Comparison of ENCODE assay signal across 21 cellular contexts in genomic region chr14:22583994-22584393, GRCh38. TPM values are rescaled to one million over a fixed set of nuclear protein-coding genes. Genes with fewer than 3 reads are reported as not detected.
DNase-seq lines count a peak whose midpoint lies in the region; ATAC-seq, FAIRE-seq and TF ChIP-seq lines count a peak whose summit lies in the region.
"Had no signal": no experiment of that assay in that cellular context is flagged by ENCODE, and none has a peak within 500 bp of the region (broad histone marks: within the 10 kb centered on the region; RNA-seq: fewer than 3 reads in every experiment).

No MANE protein-coding gene starts in this region.

- H3K27me3 ChIP-seq in neural progenitor cell, result no peaks in the 10 kb centered on the region
- H3K27me3 ChIP-seq: ascending aorta, foreskin keratinocyte had no signal

- peak overlapping the region; percentile 16 for H3K9ac ChIP-seq in neural progenitor cell

- no peaks in the 10 kb centered on the region for H3K36me3 ChIP-seq in neural progenitor cell

- peak; percentile 24 for FAIRE-seq in GM18507 (lab: Jason Lieb, UNC)
- FAIRE-seq: colon had no signal

- H3K27ac ChIP-seq in neural progenitor cell, result no peak overlapping the region
- H3K27ac ChIP-seq: foreskin keratinocyte had no signal

- H3K4me1 Mint-ChIP-seq in activated CD4-positive, alpha-beta T cell treated with anti-CD3 and anti-CD28 coated beads, Interleukin-2, amount 10 ng/mL, durations not matched to agents 7 days and 5 days, result peaks cover 73% of the 10 kb centered on the region
- peaks cover 55% of the 10 kb centered on the region for H3K4me1 Mint-ChIP-seq in activated naive CD8-positive, alpha-beta T cell treated with anti-CD3 and anti-CD28 coated beads, Interleukin-2, amount 10 ng/mL, durations not matched to agents 7 days and 5 days
- peaks cover 31% of the 10 kb centered on the region for H3K4me1 Mint-ChIP-seq in neural progenitor cell

- H4K20me1 ChIP-seq in neural progenitor cell (ENCODE audit: low read depth), result peaks cover 25% of the 10 kb centered on the region

- H3K4me3 ChIP-seq in neural progenitor cell, result no peak overlapping the region
- H3K4me3 ChIP-seq: ascending aorta, GM23338 had no signal

- no peaks in the 10 kb centered on the region for H3K27me3 Mint-ChIP-seq in activated CD4-positive, alpha-beta T cell treated with anti-CD3 and anti-CD28 coated beads, Interleukin-2, amount 10 ng/mL, durations not matched to agents 7 days and 5 days
- H3K27me3 Mint-ChIP-seq in activated naive CD8-positive, alpha-beta T cell treated with anti-CD3 and anti-CD28 coated beads, Interleukin-2, amount 10 ng/mL, durations not matched to agents 7 days and 5 days, result no peaks in the 10 kb centered on the region
- no peaks in the 10 kb centered on the region for H3K27me3 Mint-ChIP-seq in neural progenitor cell (ENCODE audit: insufficient read depth, low read depth)

- peak overlapping the region; percentile 80 for H3K27ac Mint-ChIP-seq in activated CD4-positive, alpha-beta T cell treated with anti-CD3 and anti-CD28 coated beads, Interleukin-2, amount 10 ng/mL, durations not matched to agents 7 days and 5 days
- peak overlapping the region; percentile 5 for H3K27ac Mint-ChIP-seq in activated naive CD8-positive, alpha-beta T cell treated with anti-CD3 and anti-CD28 coated beads, Interleukin-2, amount 10 ng/mL, durations not matched to agents 7 days and 5 days
- no peak overlapping the region for H3K27ac Mint-ChIP-seq in neural progenitor cell
- H3K27ac Mint-ChIP-seq: GM23338 had no signal

- peaks cover 90% of the 10 kb centered on the region for H3K79me2 ChIP-seq in neural progenitor cell (ENCODE audit: low read depth)

- H3K4me2 ChIP-seq in neural progenitor cell, result no peak overlapping the region
- H3K4me2 ChIP-seq: GM23338 had no signal

- H3K9me3 ChIP-seq in neural progenitor cell (ENCODE audit: low read depth), result no peaks in the 10 kb centered on the region
- H3K9me3 ChIP-seq: ascending aorta had no signal

- H3K9me3 Mint-ChIP-seq in activated CD4-positive, alpha-beta T cell treated with anti-CD3 and anti-CD28 coated beads, Interleukin-2, amount 10 ng/mL, durations not matched to agents 7 days and 5 days, result no peaks in the 10 kb centered on the region
- no peaks in the 10 kb centered on the region for H3K9me3 Mint-ChIP-seq in activated naive CD8-positive, alpha-beta T cell treated with anti-CD3 and anti-CD28 coated beads, Interleukin-2, amount 10 ng/mL, durations not matched to agents 7 days and 5 days
- H3K9me3 Mint-ChIP-seq in neural progenitor cell, result no peaks in the 10 kb centered on the region
- H3K9me3 Mint-ChIP-seq: nephron progenitor cell, WTC11 had no signal

- H3K4me3 Mint-ChIP-seq in activated CD4-positive, alpha-beta T cell treated with anti-CD3 and anti-CD28 coated beads, Interleukin-2, amount 10 ng/mL, durations not matched to agents 7 days and 5 days, result peak overlapping the region; percentile 22
- H3K4me3 Mint-ChIP-seq in activated naive CD8-positive, alpha-beta T cell treated with anti-CD3 and anti-CD28 coated beads, Interleukin-2, amount 10 ng/mL, durations not matched to agents 7 days and 5 days, result no peak overlapping the region
- no peak overlapping the region for H3K4me3 Mint-ChIP-seq in neural progenitor cell
- H3K4me3 Mint-ChIP-seq: GM23338, nephron progenitor cell, WTC11 had no signal

- no peak for TF ChIP-seq CTCF in neural progenitor cell (IDR thresholded peaks at IDR 0.05)

- CTCF ChIA-PET in activated CD4-positive, alpha-beta T cell treated with anti-CD3 and anti-CD28 coated beads, Interleukin-2, amount 10 ng/mL, durations not matched to agents 7 days and 5 days (lab: Charles Lee), result interaction anchor here (0.9 to 11.7 kb wide), 6 partner anchors 12 to 316 kb away, joined by 3 to 124 read pairs (median 4); no protein-coding TSS in a partner anchor

- H3K4me1 ChIP-seq in neural progenitor cell, result peaks cover 5% of the 10 kb centered on the region
- H3K4me1 ChIP-seq: foreskin keratinocyte had no signal

- no peak for ATAC-seq in activated naive CD8-positive, alpha-beta T cell treated with anti-CD3 and anti-CD28 coated beads, Interleukin-2, amount 10 ng/mL, durations not matched to agents 7 days and 5 days (ENCODE audit: low read depth)
- ATAC-seq: foreskin keratinocyte, GM23338, left ventricle myocardium superior, WTC11 had no signal

- no peak for DNase-seq in activated CD4-positive, alpha-beta T cell treated with anti-CD3 and anti-CD28 coated beads, Interleukin-2, amount 10 ng/mL, durations not matched to agents 7 days and 5 days
- DNase-seq in activated CD4-positive, alpha-beta T cell treated with anti-CD3 and anti-CD28 coated beads for 4 hours, result no peak
- DNase-seq in GM18507 (ENCODE audit: extremely low spot score, insufficient read length, low read depth), result no peak
- DNase-seq in activated naive CD8-positive, alpha-beta T cell treated with anti-CD3 and anti-CD28 coated beads, Interleukin-2, amount 10 ng/mL, durations not matched to agents 7 days and 5 days, result no peak
- no peak for DNase-seq in neural progenitor cell (ENCODE audit: low spot score)
- no peak for DNase-seq in NCI-H446 (lab: John Stamatoyannopoulos, UW)
- no peak for DNase-seq in middle frontal gyrus (ENCODE audit: extremely low spot score, low spot score)
- no peak for DNase-seq in LoVo (ENCODE audit: low spot score)
- DNase-seq: EL, foreskin keratinocyte, KG1, left ventricle myocardium superior, NCI-H1092 treated with DMSO at 0.1 percent for 48 hours, NCI-H2107, NCI-H82, nephron progenitor cell, SW 1271 had no signal

- no peaks in the 10 kb centered on the region for H3F3A ChIP-seq in neural progenitor cell (ENCODE audit: low read depth)

- H3K36me3 Mint-ChIP-seq in activated CD4-positive, alpha-beta T cell treated with anti-CD3 and anti-CD28 coated beads, Interleukin-2, amount 10 ng/mL, durations not matched to agents 7 days and 5 days (ENCODE audit: low read depth), result peaks cover 58% of the 10 kb centered on the region
- H3K36me3 Mint-ChIP-seq in activated naive CD8-positive, alpha-beta T cell treated with anti-CD3 and anti-CD28 coated beads, Interleukin-2, amount 10 ng/mL, durations not matched to agents 7 days and 5 days, result peaks cover 24% of the 10 kb centered on the region
- peaks cover 13% of the 10 kb centered on the region for H3K36me3 Mint-ChIP-seq in neural progenitor cell
- H3K36me3 Mint-ChIP-seq: WTC11 had no signal

- H2AFZ ChIP-seq in neural progenitor cell (replicated peaks), result no peak overlapping the region
- H2AFZ ChIP-seq: GM23338 had no signal

- POLR2A ChIA-PET in activated CD4-positive, alpha-beta T cell treated with anti-CD3 and anti-CD28 coated beads, Interleukin-2, amount 10 ng/mL, durations not matched to agents 7 days and 5 days (lab: Charles Lee), result no interaction called here
- POLR2A ChIA-PET in activated naive CD8-positive, alpha-beta T cell treated with anti-CD3 and anti-CD28 coated beads, Interleukin-2, amount 10 ng/mL, durations not matched to agents 7 days and 5 days (lab: Charles Lee), result interaction anchor here (0.7 to 1.8 kb wide), 3 partner anchors 15 to 257 kb away, joined by 3 to 5 read pairs (median 4); partner anchors contain the start of genes ABHD4 and OXA1L

RNA-seq across cellular contexts. Expression of gene DAD1, which starts 5.0 kb away (rescaled TPM):
- 100 to 1,000 TPM; 169 to 233 TPM for total RNA-seq in activated CD4-positive, alpha-beta T cell treated with anti-CD3 and anti-CD28 coated beads, Interleukin-2, amount 10 ng/mL, durations not matched to agents 7 days and 5 days
- total RNA-seq in activated naive CD8-positive, alpha-beta T cell treated with anti-CD3 and anti-CD28 coated beads, Interleukin-2, amount 10 ng/mL, durations not matched to agents 7 days and 5 days, result 100 to 1,000 TPM; 124 to 148 TPM
- 166 and 185 TPM in 2 replicates for total RNA-seq in neural progenitor cell (ENCODE audit: low replicate concordance)

RNA-seq across cellular contexts. Expression of gene ABHD4, which starts 14.1 kb away (rescaled TPM):
- total RNA-seq in activated CD4-positive, alpha-beta T cell treated with anti-CD3 and anti-CD28 coated beads, Interleukin-2, amount 10 ng/mL, durations not matched to agents 7 days and 5 days, result 10 to 100 TPM in 1 of 2 experiments, 1 to 10 TPM in 1; 8.3 to 10.4 TPM
- 10 to 100 TPM; 13.0 to 17.9 TPM for total RNA-seq in activated naive CD8-positive, alpha-beta T cell treated with anti-CD3 and anti-CD28 coated beads, Interleukin-2, amount 10 ng/mL, durations not matched to agents 7 days and 5 days
- 9.3 and 13.3 TPM in 2 replicates for total RNA-seq in neural progenitor cell (ENCODE audit: low replicate concordance)
